ENCODE assay signal across 18 cellular contexts in genomic region chr6:162262466-162263196, GRCh38.
"Had no signal": no experiment of that assay in that cellular context is flagged by ENCODE, and none has a peak within 500 bp of the region (broad histone marks: within the 10 kb centered on the region; RNA-seq: fewer than 3 reads in every experiment).

No MANE protein-coding gene starts in this region.

- H3K36me3 Mint-ChIP-seq: natural killer cell had no signal

- H3K9me3 Mint-ChIP-seq: endodermal cell had no signal

- H3K27ac Mint-ChIP-seq: endodermal cell, immature natural killer cell, natural killer cell, type B pancreatic cell had no signal

- H3K4me3 Mint-ChIP-seq: endodermal cell, immature natural killer cell, natural killer cell, type B pancreatic cell had no signal

- H3K4me1 ChIP-seq: foreskin keratinocyte, psoas muscle, right atrium auricular region, suprapubic skin, thyroid gland had no signal

- H3K27me3 Mint-ChIP-seq: type B pancreatic cell had no signal

- H3K9me3 ChIP-seq: mucosa of descending colon, neutrophil, psoas muscle, right atrium auricular region, suprapubic skin, thyroid gland had no signal

- H3K4me3 ChIP-seq: coronary artery, mucosa of descending colon, psoas muscle, right atrium auricular region, smooth muscle cell, suprapubic skin, thyroid gland had no signal

- ATAC-seq: foreskin keratinocyte, left colon, mucosa of descending colon, natural killer cell, psoas muscle had no signal

- H3K27ac ChIP-seq: coronary artery, foreskin keratinocyte, neutrophil, psoas muscle, right atrium auricular region, suprapubic skin, thyroid gland had no signal

- DNase-seq: effector CD4-positive, alpha-beta T cell; endodermal cell; erythroblast; foreskin keratinocyte; immature natural killer cell; left colon; mucosa of descending colon; natural killer cell; psoas muscle; stimulated activated CD4-positive, alpha-beta T cell treated with anti-CD3 and anti-CD28 coated beads, Interleukin-2, amount 100 ng/mL, for 48 hours; stimulated activated naive CD4-positive, alpha-beta T cell treated with Interleukin-2 at 50 U/mL for 16 hours; thyroid gland had no signal

- H3K27me3 ChIP-seq: foreskin keratinocyte, neutrophil, right atrium auricular region, suprapubic skin, thyroid gland had no signal

- H3K4me2 ChIP-seq: smooth muscle cell had no signal

- H3K4me1 Mint-ChIP-seq: immature natural killer cell, natural killer cell had no signal

- H3K36me3 ChIP-seq: neutrophil, right atrium auricular region, suprapubic skin, thyroid gland had no signal
